ENCODE assay signal across 20 cellular contexts in genomic region chr5:79802404-79802803, GRCh38.
"Had no signal": no experiment of that assay in that cellular context is flagged by ENCODE, and none has a peak within 500 bp of the region (broad histone marks: within the 10 kb centered on the region; RNA-seq: fewer than 3 reads in every experiment).

No MANE protein-coding gene starts in this region.

- H3K4me3 ChIP-seq: ascending aorta, mucosa of descending colon, pancreas, stomach, thoracic aorta had no signal

- H3K27ac ChIP-seq: ascending aorta, pancreas, stomach, thoracic aorta had no signal

- DNase-seq: activated CD4-positive, alpha-beta T cell treated with anti-CD3 and anti-CD28 coated beads for 48 hours; activated CD8-positive, alpha-beta memory T cell treated with anti-CD3 and anti-CD28 coated beads, Interleukin-2, amount 50 U/mL, for 4 hours; activated CD8-positive, alpha-beta T cell treated with anti-CD3 and anti-CD28 coated beads, Interleukin-2, amount 10 ng/mL, durations not matched to agents 7 days and 5 days; activated T-cell treated with anti-CD3 and anti-CD28 coated beads, Interleukin-2, amount 50 U/mL, for 48 hours; hippocampal formation; kidney; left ventricle myocardium superior; pancreas; stimulated activated CD4-positive, alpha-beta T cell treated with anti-CD3 and anti-CD28 coated beads, Interleukin-1b, Interleukin-23, amount 100 ng/mL, for 48 hours; stomach had no signal

- ATAC-seq: activated CD8-positive, alpha-beta T cell treated with anti-CD3 and anti-CD28 coated beads, Interleukin-2, amount 10 ng/mL, durations not matched to agents 7 days and 5 days; esophagus mucosa; left ventricle myocardium superior; naive thymus-derived CD4-positive, alpha-beta T cell; pancreas; T-cell; WTC11 had no signal

- H3K27ac Mint-ChIP-seq: memory B cell, WTC11 had no signal

- H3K4me1 ChIP-seq: ascending aorta, pancreas, stomach had no signal

- H3K4me3 Mint-ChIP-seq: activated CD8-positive, alpha-beta T cell treated with anti-CD3 and anti-CD28 coated beads, Interleukin-2, amount 10 ng/mL, durations not matched to agents 7 days and 5 days; memory B cell; T-cell; WTC11 had no signal

- H3K36me3 Mint-ChIP-seq: memory B cell, T-cell, WTC11 had no signal

- H3K27me3 ChIP-seq: ascending aorta, pancreas, stomach had no signal

- H3K9me3 Mint-ChIP-seq: T-cell, WTC11 had no signal

- H3K9me3 ChIP-seq: ascending aorta, mucosa of descending colon, pancreas, stomach, thoracic aorta had no signal

- H3K27me3 Mint-ChIP-seq: naive thymus-derived CD4-positive, alpha-beta T cell; T-cell had no signal

- H3K36me3 ChIP-seq: ascending aorta, pancreas, thoracic aorta had no signal

- FAIRE-seq: bronchial epithelial cell, endometrium, kidney, pancreas had no signal
